Comparison of ENCODE assay signal across 1 cellular context in genomic region chr15:48330855-48331795, GRCh38.
TF ChIP-seq lines count a peak whose summit lies in the region.

Gene DUT (plus strand): TSS chr15:48331429. CDS start chr15:48331516, 87 bp downstream.

TF ChIP-seq in K562, 482 proteins besides CTCF, POLR2A, EP300 and RAD21 (continued from another document and continues in another):
- TF ChIP-seq, protein P1, sequence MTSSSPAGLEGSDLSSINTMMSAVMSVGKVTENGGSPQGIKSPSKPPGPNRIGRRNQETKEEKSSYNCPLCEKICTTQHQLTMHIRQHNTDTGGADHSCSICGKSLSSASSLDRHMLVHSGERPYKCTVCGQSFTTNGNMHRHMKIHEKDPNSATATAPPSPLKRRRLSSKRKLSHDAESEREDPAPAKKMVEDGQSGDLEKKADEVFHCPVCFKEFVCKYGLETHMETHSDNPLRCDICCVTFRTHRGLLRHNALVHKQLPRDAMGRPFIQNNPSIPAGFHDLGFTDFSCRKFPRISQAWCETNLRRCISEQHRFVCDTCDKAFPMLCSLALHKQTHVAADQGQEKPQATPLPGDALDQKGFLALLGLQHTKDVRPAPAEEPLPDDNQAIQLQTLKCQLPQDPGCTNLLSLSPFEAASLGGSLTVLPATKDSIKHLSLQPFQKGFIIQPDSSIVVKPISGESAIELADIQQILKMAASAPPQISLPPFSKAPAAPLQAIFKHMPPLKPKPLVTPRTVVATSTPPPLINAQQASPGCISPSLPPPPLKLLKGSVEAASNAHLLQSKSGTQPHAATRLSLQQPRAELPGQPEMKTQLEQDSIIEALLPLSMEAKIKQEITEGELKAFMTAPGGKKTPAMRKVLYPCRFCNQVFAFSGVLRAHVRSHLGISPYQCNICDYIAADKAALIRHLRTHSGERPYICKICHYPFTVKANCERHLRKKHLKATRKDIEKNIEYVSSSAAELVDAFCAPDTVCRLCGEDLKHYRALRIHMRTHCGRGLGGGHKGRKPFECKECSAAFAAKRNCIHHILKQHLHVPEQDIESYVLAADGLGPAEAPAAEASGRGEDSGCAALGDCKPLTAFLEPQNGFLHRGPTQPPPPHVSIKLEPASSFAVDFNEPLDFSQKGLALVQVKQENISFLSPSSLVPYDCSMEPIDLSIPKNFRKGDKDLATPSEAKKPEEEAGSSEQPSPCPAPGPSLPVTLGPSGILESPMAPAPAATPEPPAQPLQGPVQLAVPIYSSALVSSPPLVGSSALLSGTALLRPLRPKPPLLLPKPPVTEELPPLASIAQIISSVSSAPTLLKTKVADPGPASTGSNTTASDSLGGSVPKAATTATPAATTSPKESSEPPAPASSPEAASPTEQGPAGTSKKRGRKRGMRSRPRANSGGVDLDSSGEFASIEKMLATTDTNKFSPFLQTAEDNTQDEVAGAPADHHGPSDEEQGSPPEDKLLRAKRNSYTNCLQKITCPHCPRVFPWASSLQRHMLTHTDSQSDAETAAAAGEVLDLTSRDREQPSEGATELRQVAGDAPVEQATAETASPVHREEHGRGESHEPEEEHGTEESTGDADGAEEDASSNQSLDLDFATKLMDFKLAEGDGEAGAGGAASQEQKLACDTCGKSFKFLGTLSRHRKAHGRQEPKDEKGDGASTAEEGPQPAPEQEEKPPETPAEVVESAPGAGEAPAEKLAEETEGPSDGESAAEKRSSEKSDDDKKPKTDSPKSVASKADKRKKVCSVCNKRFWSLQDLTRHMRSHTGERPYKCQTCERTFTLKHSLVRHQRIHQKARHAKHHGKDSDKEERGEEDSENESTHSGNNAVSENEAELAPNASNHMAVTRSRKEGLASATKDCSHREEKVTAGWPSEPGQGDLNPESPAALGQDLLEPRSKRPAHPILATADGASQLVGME (CRISPR knock-in tag; IDR thresholded peaks at IDR 0.05) = no peak
- TF ChIP-seq ZKSCAN8 (CRISPR knock-in tag; IDR thresholded peaks at IDR 0.05) (no peak), ZNF324 (CRISPR knock-in tag; IDR thresholded peaks at IDR 0.05) (no peak), RNF2 (IDR thresholded peaks at IDR 0.05) (0 out of 2 replicates have a peak, but pooled peaks have one; percentile 5), MTA3 (IDR thresholded peaks at IDR 0.05; ENCODE audit: borderline replicate concordance) (0 out of 2 replicates have a peak, but pooled peaks have one; percentile 39), ZNF407 (IDR thresholded peaks at IDR 0.05; ENCODE audit: low read depth) (no peak), MLX (CRISPR knock-in tag; conservative IDR thresholded peaks at IDR 0.05) (no peak), ZNF77 (CRISPR knock-in tag; IDR thresholded peaks at IDR 0.05) (no peak), PBX2 (CRISPR knock-in tag; IDR thresholded peaks at IDR 0.05; ENCODE audit: low read depth) (no peak), PBX2 (tag; conservative IDR thresholded peaks at IDR 0.05; ENCODE audit: low read depth) (no peak), STAT5A (IDR thresholded peaks at IDR 0.05; ENCODE audit: borderline replicate concordance, low read length) (no peak), NR3C1 (CRISPR knock-in tag; IDR thresholded peaks at IDR 0.05) (0 out of 2 replicates have a peak, but pooled peaks have one; percentile 54), SMAD2 (IDR thresholded peaks at IDR 0.05; ENCODE audit: low read depth, low read length) (no peak), NCOA2 (IDR thresholded peaks at IDR 0.05; ENCODE audit: partially characterized antibody in 2 of 2) (no peak), FOXK1 (CRISPR knock-in tag; IDR thresholded peaks at IDR 0.05; ENCODE audit: borderline replicate concordance) (no peak)
- TF ChIP-seq, protein P2, sequence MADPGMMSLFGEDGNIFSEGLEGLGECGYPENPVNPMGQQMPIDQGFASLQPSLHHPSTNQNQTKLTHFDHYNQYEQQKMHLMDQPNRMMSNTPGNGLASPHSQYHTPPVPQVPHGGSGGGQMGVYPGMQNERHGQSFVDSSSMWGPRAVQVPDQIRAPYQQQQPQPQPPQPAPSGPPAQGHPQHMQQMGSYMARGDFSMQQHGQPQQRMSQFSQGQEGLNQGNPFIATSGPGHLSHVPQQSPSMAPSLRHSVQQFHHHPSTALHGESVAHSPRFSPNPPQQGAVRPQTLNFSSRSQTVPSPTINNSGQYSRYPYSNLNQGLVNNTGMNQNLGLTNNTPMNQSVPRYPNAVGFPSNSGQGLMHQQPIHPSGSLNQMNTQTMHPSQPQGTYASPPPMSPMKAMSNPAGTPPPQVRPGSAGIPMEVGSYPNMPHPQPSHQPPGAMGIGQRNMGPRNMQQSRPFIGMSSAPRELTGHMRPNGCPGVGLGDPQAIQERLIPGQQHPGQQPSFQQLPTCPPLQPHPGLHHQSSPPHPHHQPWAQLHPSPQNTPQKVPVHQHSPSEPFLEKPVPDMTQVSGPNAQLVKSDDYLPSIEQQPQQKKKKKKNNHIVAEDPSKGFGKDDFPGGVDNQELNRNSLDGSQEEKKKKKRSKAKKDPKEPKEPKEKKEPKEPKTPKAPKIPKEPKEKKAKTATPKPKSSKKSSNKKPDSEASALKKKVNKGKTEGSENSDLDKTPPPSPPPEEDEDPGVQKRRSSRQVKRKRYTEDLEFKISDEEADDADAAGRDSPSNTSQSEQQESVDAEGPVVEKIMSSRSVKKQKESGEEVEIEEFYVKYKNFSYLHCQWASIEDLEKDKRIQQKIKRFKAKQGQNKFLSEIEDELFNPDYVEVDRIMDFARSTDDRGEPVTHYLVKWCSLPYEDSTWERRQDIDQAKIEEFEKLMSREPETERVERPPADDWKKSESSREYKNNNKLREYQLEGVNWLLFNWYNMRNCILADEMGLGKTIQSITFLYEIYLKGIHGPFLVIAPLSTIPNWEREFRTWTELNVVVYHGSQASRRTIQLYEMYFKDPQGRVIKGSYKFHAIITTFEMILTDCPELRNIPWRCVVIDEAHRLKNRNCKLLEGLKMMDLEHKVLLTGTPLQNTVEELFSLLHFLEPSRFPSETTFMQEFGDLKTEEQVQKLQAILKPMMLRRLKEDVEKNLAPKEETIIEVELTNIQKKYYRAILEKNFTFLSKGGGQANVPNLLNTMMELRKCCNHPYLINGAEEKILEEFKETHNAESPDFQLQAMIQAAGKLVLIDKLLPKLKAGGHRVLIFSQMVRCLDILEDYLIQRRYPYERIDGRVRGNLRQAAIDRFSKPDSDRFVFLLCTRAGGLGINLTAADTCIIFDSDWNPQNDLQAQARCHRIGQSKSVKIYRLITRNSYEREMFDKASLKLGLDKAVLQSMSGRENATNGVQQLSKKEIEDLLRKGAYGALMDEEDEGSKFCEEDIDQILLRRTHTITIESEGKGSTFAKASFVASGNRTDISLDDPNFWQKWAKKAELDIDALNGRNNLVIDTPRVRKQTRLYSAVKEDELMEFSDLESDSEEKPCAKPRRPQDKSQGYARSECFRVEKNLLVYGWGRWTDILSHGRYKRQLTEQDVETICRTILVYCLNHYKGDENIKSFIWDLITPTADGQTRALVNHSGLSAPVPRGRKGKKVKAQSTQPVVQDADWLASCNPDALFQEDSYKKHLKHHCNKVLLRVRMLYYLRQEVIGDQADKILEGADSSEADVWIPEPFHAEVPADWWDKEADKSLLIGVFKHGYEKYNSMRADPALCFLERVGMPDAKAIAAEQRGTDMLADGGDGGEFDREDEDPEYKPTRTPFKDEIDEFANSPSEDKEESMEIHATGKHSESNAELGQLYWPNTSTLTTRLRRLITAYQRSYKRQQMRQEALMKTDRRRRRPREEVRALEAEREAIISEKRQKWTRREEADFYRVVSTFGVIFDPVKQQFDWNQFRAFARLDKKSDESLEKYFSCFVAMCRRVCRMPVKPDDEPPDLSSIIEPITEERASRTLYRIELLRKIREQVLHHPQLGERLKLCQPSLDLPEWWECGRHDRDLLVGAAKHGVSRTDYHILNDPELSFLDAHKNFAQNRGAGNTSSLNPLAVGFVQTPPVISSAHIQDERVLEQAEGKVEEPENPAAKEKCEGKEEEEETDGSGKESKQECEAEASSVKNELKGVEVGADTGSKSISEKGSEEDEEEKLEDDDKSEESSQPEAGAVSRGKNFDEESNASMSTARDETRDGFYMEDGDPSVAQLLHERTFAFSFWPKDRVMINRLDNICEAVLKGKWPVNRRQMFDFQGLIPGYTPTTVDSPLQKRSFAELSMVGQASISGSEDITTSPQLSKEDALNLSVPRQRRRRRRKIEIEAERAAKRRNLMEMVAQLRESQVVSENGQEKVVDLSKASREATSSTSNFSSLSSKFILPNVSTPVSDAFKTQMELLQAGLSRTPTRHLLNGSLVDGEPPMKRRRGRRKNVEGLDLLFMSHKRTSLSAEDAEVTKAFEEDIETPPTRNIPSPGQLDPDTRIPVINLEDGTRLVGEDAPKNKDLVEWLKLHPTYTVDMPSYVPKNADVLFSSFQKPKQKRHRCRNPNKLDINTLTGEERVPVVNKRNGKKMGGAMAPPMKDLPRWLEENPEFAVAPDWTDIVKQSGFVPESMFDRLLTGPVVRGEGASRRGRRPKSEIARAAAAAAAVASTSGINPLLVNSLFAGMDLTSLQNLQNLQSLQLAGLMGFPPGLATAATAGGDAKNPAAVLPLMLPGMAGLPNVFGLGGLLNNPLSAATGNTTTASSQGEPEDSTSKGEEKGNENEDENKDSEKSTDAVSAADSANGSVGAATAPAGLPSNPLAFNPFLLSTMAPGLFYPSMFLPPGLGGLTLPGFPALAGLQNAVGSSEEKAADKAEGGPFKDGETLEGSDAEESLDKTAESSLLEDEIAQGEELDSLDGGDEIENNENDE (IDR thresholded peaks at IDR 0.05; ENCODE audit: low read depth, low read length) = no peak
